Comparison of ENCODE assay signal across 1 cellular context in genomic region chr6:79334674-79335073, GRCh38.
TF ChIP-seq lines count a peak whose summit lies in the region.

No MANE protein-coding gene starts in this region.

TF ChIP-seq in GM12878, 131 proteins besides CTCF, POLR2A, EP300 and RAD21 (continued from another document):
- no peak for TF ChIP-seq CBX3 (IDR thresholded peaks at IDR 0.05; ENCODE audit: borderline replicate concordance, low read depth)
- TF ChIP-seq FOS (IDR thresholded peaks at IDR 0.05; ENCODE audit: borderline replicate concordance, extremely low read depth, insufficient read length) = no peak
- no peak for TF ChIP-seq ATF3 (IDR thresholded peaks at IDR 0.05; ENCODE audit: borderline replicate concordance, extremely low read depth, low read depth, low read length)
- no peak for TF ChIP-seq IRF4 (IDR thresholded peaks at IDR 0.05; ENCODE audit: low read depth, low read length)
- TF ChIP-seq PAX5 (IDR thresholded peaks at IDR 0.05; ENCODE audit: borderline replicate concordance, low read depth, low read length) = no peak
- TF ChIP-seq, protein P1, sequence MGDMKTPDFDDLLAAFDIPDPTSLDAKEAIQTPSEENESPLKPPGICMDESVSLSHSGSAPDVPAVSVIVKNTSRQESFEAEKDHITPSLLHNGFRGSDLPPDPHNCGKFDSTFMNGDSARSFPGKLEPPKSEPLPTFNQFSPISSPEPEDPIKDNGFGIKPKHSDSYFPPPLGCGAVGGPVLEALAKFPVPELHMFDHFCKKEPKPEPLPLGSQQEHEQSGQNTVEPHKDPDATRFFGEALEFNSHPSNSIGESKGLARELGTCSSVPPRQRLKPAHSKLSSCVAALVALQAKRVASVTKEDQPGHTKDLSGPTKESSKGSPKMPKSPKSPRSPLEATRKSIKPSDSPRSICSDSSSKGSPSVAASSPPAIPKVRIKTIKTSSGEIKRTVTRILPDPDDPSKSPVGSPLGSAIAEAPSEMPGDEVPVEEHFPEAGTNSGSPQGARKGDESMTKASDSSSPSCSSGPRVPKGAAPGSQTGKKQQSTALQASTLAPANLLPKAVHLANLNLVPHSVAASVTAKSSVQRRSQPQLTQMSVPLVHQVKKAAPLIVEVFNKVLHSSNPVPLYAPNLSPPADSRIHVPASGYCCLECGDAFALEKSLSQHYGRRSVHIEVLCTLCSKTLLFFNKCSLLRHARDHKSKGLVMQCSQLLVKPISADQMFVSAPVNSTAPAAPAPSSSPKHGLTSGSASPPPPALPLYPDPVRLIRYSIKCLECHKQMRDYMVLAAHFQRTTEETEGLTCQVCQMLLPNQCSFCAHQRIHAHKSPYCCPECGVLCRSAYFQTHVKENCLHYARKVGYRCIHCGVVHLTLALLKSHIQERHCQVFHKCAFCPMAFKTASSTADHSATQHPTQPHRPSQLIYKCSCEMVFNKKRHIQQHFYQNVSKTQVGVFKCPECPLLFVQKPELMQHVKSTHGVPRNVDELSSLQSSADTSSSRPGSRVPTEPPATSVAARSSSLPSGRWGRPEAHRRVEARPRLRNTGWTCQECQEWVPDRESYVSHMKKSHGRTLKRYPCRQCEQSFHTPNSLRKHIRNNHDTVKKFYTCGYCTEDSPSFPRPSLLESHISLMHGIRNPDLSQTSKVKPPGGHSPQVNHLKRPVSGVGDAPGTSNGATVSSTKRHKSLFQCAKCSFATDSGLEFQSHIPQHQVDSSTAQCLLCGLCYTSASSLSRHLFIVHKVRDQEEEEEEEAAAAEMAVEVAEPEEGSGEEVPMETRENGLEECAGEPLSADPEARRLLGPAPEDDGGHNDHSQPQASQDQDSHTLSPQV (IDR thresholded peaks at IDR 0.05) = no peak
